1 cellular context compared by ENCODE assay signal in the genomic region with DNA sequence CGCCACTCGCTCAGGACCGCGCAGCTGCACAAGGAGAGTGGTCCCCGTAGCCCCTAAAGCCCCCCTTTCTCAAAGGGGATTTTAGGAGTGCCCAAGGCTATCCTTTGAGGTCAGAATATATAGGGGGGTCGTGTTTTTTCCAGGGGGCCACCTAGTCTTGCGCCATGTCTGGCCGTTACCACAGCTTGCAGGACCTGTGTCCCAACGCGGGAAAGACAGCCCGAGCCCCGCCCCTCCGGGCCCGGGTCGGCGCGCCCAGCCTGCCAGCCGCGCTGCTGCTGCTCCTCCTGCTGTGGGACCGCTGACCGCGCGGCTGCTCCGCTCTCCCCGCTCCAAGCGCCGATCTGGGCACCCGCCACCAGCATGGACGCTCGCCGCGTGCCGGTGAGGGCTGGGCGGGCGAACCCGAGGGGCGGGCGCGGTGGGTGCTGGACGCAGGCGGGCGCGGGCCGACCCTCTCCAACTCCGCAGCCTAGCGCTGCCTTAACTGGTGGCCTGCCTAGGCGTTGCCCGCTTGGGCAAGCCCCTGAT.
A peak's percentile ranks its signal among the peaks of the same experiment; 100 is the strongest.
TF ChIP-seq lines count a peak whose summit lies in the region.

A gene (plus strand): TSS at position 272 of the 531 bp plus-strand sequence. CDS start 92 bp downstream, at position 364.

TF ChIP-seq in HepG2, 621 proteins besides CTCF, POLR2A, EP300 and RAD21 (continued from another document and continues in another):
- TF ChIP-seq TBX3 (IDR thresholded peaks at IDR 0.05; ENCODE audit: borderline replicate concordance) (peak; percentile 59; the same call in 1 of the 2 replicates), HNRNPUL1 (IDR thresholded peaks at IDR 0.05; ENCODE audit: low read depth, low read length) (no peak), SKI (IDR thresholded peaks at IDR 0.05; ENCODE audit: partially characterized antibody) (no peak), KAT2B (IDR thresholded peaks at IDR 0.05; ENCODE audit: borderline replicate concordance, low read depth, low read length) (no peak), DMAP1 (CRISPR knock-in tag; IDR thresholded peaks at IDR 0.05) (peak; percentile 84), PITX1 (CRISPR knock-in tag; IDR thresholded peaks at IDR 0.05) (peak; percentile 44), PRPF4 (IDR thresholded peaks at IDR 0.05; ENCODE audit: low read depth, low read length, poor library complexity, severe bottlenecking) (no peak), ZNF678 (CRISPR knock-in tag; IDR thresholded peaks at IDR 0.05) (peak; percentile 93), ZNF234 (CRISPR knock-in tag; conservative IDR thresholded peaks at IDR 0.05) (0 out of 2 replicates have a peak, but pooled peaks have one; percentile 42), KDM2A (CRISPR knock-in tag; IDR thresholded peaks at IDR 0.05; ENCODE audit: borderline replicate concordance, low read depth) (no peak), KLF13 (CRISPR knock-in tag; IDR thresholded peaks at IDR 0.05) (peak; percentile 71), ZNF672 (CRISPR knock-in tag; IDR thresholded peaks at IDR 0.05) (no peak), ZNF616 (CRISPR knock-in tag; IDR thresholded peaks at IDR 0.05; ENCODE audit: low read depth) (peak; percentile 96; the same call in 1 of the 2 replicates), ZBTB38 (CRISPR knock-in tag; IDR thresholded peaks at IDR 0.05) (peak; percentile 93), MXI1 (IDR thresholded peaks at IDR 0.05; ENCODE audit: borderline replicate concordance, low read depth, low read length) (0 out of 3 replicates have a peak, but pooled peaks have one; percentile 44), ZFP36L1 (CRISPR knock-in tag; IDR thresholded peaks at IDR 0.05) (peak; percentile 97), SRSF4 (IDR thresholded peaks at IDR 0.05; ENCODE audit: low read depth, low read length, poor library complexity, severe bottlenecking) (no peak), ZNF232 (CRISPR knock-in tag; IDR thresholded peaks at IDR 0.05; ENCODE audit: borderline replicate concordance) (peak; percentile 97), ZNF629 (CRISPR knock-in tag; conservative IDR thresholded peaks at IDR 0.05) (peak; percentile 26), ZNF780A (CRISPR knock-in tag; IDR thresholded peaks at IDR 0.05) (peak; percentile 90; the same call in 1 of the 2 replicates), IKZF4 (CRISPR knock-in tag; IDR thresholded peaks at IDR 0.05; ENCODE audit: borderline replicate concordance, low read depth, not compliant biosample characterization) (peak; percentile 99), ZIK1 (CRISPR knock-in tag; IDR thresholded peaks at IDR 0.05; ENCODE audit: borderline replicate concordance, low read depth) (peak; percentile 89), NPAS2 (CRISPR knock-in tag; IDR thresholded peaks at IDR 0.05; ENCODE audit: borderline replicate concordance) (no peak), HHEX (CRISPR knock-in tag; IDR thresholded peaks at IDR 0.05) (no peak), ZFP36 (IDR thresholded peaks at IDR 0.05; ENCODE audit: borderline replicate concordance, low read depth, low read length, partially characterized antibody) (no peak), NFYB (CRISPR knock-in tag; IDR thresholded peaks at IDR 0.05) (peak; percentile 47; the same call in 1 of the 2 replicates), ZNF451 (CRISPR knock-in tag; IDR thresholded peaks at IDR 0.05) (peak; percentile 98; the same call in 1 of the 2 replicates), ELF3 (CRISPR knock-in tag; IDR thresholded peaks at IDR 0.05) (peak; percentile 78; the same call in 1 of the 2 replicates), ETV6 (CRISPR knock-in tag; conservative IDR thresholded peaks at IDR 0.05) (peak; percentile 89), ZNF891 (CRISPR knock-in tag; IDR thresholded peaks at IDR 0.05) (peak; percentile 99), ZNF468 (CRISPR knock-in tag; IDR thresholded peaks at IDR 0.05) (peak; percentile 93), ZKSCAN1 (IDR thresholded peaks at IDR 0.05; ENCODE audit: low read length) (no peak; the same call in 1 of the 2 replicates)
- TF ChIP-seq, protein P1, sequence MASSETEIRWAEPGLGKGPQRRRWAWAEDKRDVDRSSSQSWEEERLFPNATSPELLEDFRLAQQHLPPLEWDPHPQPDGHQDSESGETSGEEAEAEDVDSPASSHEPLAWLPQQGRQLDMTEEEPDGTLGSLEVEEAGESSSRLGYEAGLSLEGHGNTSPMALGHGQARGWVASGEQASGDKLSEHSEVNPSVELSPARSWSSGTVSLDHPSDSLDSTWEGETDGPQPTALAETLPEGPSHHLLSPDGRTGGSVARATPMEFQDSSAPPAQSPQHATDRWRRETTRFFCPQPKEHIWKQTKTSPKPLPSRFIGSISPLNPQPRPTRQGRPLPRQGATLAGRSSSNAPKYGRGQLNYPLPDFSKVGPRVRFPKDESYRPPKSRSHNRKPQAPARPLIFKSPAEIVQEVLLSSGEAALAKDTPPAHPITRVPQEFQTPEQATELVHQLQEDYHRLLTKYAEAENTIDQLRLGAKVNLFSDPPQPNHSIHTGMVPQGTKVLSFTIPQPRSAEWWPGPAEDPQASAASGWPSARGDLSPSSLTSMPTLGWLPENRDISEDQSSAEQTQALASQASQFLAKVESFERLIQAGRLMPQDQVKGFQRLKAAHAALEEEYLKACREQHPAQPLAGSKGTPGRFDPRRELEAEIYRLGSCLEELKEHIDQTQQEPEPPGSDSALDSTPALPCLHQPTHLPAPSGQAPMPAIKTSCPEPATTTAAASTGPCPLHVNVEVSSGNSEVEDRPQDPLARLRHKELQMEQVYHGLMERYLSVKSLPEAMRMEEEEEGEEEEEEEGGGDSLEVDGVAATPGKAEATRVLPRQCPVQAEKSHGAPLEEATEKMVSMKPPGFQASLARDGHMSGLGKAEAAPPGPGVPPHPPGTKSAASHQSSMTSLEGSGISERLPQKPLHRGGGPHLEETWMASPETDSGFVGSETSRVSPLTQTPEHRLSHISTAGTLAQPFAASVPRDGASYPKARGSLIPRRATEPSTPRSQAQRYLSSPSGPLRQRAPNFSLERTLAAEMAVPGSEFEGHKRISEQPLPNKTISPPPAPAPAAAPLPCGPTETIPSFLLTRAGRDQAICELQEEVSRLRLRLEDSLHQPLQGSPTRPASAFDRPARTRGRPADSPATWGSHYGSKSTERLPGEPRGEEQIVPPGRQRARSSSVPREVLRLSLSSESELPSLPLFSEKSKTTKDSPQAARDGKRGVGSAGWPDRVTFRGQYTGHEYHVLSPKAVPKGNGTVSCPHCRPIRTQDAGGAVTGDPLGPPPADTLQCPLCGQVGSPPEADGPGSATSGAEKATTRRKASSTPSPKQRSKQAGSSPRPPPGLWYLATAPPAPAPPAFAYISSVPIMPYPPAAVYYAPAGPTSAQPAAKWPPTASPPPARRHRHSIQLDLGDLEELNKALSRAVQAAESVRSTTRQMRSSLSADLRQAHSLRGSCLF (CRISPR knock-in tag; IDR thresholded peaks at IDR 0.05; ENCODE audit: borderline replicate concordance), result peak; percentile 98
- TF ChIP-seq, protein P2, sequence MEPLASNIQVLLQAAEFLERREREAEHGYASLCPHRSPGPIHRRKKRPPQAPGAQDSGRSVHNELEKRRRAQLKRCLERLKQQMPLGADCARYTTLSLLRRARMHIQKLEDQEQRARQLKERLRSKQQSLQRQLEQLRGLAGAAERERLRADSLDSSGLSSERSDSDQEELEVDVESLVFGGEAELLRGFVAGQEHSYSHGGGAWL (CRISPR knock-in tag; IDR thresholded peaks at IDR 0.05), result peak; percentile 98
- TF ChIP-seq, protein P3, sequence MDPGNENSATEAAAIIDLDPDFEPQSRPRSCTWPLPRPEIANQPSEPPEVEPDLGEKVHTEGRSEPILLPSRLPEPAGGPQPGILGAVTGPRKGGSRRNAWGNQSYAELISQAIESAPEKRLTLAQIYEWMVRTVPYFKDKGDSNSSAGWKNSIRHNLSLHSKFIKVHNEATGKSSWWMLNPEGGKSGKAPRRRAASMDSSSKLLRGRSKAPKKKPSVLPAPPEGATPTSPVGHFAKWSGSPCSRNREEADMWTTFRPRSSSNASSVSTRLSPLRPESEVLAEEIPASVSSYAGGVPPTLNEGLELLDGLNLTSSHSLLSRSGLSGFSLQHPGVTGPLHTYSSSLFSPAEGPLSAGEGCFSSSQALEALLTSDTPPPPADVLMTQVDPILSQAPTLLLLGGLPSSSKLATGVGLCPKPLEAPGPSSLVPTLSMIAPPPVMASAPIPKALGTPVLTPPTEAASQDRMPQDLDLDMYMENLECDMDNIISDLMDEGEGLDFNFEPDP (CRISPR knock-in tag; conservative IDR thresholded peaks at IDR 0.05), result no peak
- TF ChIP-seq, protein P4, sequence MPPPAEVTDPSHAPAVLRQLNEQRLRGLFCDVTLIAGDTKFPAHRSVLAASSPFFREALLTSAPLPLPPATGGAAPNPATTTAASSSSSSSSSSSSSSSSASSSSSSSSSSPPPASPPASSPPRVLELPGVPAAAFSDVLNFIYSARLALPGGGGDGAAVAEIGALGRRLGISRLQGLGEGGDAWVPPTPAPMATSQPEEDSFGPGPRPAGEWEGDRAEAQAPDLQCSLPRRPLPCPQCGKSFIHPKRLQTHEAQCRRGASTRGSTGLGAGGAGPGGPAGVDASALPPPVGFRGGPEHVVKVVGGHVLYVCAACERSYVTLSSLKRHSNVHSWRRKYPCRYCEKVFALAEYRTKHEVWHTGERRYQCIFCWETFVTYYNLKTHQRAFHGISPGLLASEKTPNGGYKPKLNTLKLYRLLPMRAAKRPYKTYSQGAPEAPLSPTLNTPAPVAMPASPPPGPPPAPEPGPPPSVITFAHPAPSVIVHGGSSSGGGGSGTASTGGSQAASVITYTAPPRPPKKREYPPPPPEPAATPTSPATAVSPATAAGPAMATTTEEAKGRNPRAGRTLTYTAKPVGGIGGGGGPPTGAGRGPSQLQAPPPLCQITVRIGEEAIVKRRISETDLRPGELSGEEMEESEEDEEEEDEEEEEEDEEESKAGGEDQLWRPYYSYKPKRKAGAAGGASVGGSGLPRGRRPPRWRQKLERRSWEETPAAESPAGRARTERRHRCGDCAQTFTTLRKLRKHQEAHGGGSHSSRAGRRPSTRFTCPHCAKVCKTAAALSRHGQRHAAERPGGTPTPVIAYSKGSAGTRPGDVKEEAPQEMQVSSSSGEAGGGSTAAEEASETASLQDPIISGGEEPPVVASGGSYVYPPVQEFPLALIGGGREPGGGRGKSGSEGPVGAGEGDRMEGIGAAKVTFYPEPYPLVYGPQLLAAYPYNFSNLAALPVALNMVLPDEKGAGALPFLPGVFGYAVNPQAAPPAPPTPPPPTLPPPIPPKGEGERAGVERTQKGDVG (CRISPR knock-in tag; IDR thresholded peaks at IDR 0.05; ENCODE audit: borderline replicate concordance), result no peak
- TF ChIP-seq, protein P5, sequence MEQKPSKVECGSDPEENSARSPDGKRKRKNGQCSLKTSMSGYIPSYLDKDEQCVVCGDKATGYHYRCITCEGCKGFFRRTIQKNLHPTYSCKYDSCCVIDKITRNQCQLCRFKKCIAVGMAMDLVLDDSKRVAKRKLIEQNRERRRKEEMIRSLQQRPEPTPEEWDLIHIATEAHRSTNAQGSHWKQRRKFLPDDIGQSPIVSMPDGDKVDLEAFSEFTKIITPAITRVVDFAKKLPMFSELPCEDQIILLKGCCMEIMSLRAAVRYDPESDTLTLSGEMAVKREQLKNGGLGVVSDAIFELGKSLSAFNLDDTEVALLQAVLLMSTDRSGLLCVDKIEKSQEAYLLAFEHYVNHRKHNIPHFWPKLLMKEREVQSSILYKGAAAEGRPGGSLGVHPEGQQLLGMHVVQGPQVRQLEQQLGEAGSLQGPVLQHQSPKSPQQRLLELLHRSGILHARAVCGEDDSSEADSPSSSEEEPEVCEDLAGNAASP (CRISPR knock-in tag; IDR thresholded peaks at IDR 0.05; ENCODE audit: borderline replicate concordance), result peak; percentile 71
- TF ChIP-seq, protein P6, sequence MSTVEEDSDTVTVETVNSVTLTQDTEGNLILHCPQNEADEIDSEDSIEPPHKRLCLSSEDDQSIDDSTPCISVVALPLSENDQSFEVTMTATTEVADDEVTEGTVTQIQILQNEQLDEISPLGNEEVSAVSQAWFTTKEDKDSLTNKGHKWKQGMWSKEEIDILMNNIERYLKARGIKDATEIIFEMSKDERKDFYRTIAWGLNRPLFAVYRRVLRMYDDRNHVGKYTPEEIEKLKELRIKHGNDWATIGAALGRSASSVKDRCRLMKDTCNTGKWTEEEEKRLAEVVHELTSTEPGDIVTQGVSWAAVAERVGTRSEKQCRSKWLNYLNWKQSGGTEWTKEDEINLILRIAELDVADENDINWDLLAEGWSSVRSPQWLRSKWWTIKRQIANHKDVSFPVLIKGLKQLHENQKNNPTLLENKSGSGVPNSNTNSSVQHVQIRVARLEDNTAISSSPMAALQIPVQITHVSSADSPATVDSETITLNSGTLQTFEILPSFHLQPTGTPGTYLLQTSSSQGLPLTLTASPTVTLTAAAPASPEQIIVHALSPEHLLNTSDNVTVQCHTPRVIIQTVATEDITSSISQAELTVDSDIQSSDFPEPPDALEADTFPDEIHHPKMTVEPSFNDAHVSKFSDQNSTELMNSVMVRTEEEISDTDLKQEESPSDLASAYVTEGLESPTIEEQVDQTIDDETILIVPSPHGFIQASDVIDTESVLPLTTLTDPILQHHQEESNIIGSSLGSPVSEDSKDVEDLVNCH (CRISPR knock-in tag; IDR thresholded peaks at IDR 0.05), result peak; percentile 89; the same call in 1 of the 2 replicates
- TF ChIP-seq, protein P7, sequence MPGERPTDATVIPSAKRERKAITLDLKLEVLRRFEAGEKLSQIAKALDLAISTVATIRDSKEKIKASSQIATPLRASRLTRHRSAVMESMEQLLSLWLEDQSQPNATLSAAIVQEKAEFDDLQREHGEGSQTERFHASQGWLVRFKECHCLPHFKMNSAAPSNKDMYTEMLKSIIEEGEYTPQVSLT (CRISPR knock-in tag; IDR thresholded peaks at IDR 0.05; ENCODE audit: borderline replicate concordance, low read depth), result peak; percentile 98
- TF ChIP-seq, protein P8, sequence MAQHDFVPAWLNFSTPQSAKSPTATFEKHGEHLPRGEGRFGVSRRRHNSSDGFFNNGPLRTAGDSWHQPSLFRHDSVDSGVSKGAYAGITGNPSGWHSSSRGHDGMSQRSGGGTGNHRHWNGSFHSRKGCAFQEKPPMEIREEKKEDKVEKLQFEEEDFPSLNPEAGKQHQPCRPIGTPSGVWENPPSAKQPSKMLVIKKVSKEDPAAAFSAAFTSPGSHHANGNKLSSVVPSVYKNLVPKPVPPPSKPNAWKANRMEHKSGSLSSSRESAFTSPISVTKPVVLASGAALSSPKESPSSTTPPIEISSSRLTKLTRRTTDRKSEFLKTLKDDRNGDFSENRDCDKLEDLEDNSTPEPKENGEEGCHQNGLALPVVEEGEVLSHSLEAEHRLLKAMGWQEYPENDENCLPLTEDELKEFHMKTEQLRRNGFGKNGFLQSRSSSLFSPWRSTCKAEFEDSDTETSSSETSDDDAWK (CRISPR knock-in tag; IDR thresholded peaks at IDR 0.05), result no peak
- TF ChIP-seq, protein P9, sequence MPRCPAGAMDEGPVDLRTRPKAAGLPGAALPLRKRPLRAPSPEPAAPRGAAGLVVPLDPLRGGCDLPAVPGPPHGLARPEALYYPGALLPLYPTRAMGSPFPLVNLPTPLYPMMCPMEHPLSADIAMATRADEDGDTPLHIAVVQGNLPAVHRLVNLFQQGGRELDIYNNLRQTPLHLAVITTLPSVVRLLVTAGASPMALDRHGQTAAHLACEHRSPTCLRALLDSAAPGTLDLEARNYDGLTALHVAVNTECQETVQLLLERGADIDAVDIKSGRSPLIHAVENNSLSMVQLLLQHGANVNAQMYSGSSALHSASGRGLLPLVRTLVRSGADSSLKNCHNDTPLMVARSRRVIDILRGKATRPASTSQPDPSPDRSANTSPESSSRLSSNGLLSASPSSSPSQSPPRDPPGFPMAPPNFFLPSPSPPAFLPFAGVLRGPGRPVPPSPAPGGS (CRISPR knock-in tag; IDR thresholded peaks at IDR 0.05), result peak; percentile 98
